In the genomic region with DNA sequence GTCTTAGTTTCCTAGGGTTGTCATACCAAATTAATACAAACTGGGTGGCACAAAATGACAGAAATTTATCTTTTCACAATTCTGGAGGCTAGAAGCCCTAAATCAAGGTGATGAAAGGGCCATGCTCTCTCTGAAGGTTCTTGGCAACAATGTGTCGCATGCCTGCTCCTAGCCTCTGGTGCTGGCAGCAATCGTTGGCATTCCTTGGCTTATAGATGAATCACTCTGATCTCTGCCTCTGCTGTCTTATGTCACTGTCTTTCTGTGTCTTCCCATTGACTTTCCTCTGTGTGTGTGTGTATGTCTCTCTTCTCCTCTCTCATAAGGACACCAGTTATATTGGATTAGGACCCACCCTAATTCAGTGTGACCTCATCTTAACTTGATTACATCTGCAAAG, we compare ENCODE assay signal across 24 cellular contexts. TPM values are rescaled to one million over a fixed set of nuclear protein-coding genes. Genes with fewer than 3 reads are reported as not detected.
DNase-seq lines count a peak whose midpoint lies in the region; ATAC-seq and TF ChIP-seq lines count a peak whose summit lies in the region.
"Had no signal": no experiment of that assay in that cellular context is flagged by ENCODE, and none has a peak within 500 bp of the region (broad histone marks: within the 10 kb centered on the region; RNA-seq: fewer than 3 reads in every experiment).

No MANE protein-coding gene starts in this region.

- no peak overlapping the region for H3K4me3 ChIP-seq in GM23248
- no peak overlapping the region for H3K4me3 ChIP-seq in foreskin fibroblast (ENCODE audit: low read depth in 1 of 2, low read length in 2 of 2)
- H3K4me3 ChIP-seq in Peyer's patch, result no peak overlapping the region
- H3K4me3 ChIP-seq: SK-N-MC had no signal

- WGBS in GM23248 (ENCODE audit: low coverage in 1 of 2, low lambda C conversion rate in 2 of 2, missing lambda C conversion rate in 2 of 2), 2 experiments, result 0 to 2% methylated on average over 2 of the region's 2 CpGs

- H3K4me1 ChIP-seq in GM23248 (ENCODE audit: insufficient read depth), result no peaks in the 10 kb centered on the region
- no peaks in the 10 kb centered on the region for H3K4me1 ChIP-seq in Peyer's patch

- H3K27me3 ChIP-seq in GM23248 (replicated peaks; ENCODE audit: insufficient read depth) (peaks cover 38% of the 10 kb centered on the region), Peyer's patch (no peaks in the 10 kb centered on the region)

- H3F3A ChIP-seq in GM23248 (ENCODE audit: insufficient read depth), result no peaks in the 10 kb centered on the region

- no peaks in the 10 kb centered on the region for H3K9me2 ChIP-seq in GM23248 (ENCODE audit: insufficient read depth)

- TF ChIP-seq CTCF in foreskin fibroblast (IDR thresholded peaks at IDR 0.05; ENCODE audit: low read depth, low read length) (no peak), Peyer's patch (IDR thresholded peaks at IDR 0.05) (no peak)

- in situ Hi-C loops in GM23248 (cut with MboI), result no loop called here

- H3K9me3 ChIP-seq in GM23248 (ENCODE audit: low read depth), result no peaks in the 10 kb centered on the region
- no peaks in the 10 kb centered on the region for H3K9me3 ChIP-seq in Peyer's patch

- ATAC-seq in SK-N-SH treated with all-trans-retinoic acid at 6 μM for 48 hours (peak; percentile 86), GM19395 (IDR thresholded peaks at IDR 0.05; ENCODE audit: unreplicated experiment) (no peak), GM19351 (IDR thresholded peaks at IDR 0.05; ENCODE audit: unreplicated experiment) (no peak)
- ATAC-seq: PC-3 had no signal

- H3K79me2 ChIP-seq in GM23248 (ENCODE audit: insufficient read depth), result no peaks in the 10 kb centered on the region

- no peak overlapping the region for H3K9ac ChIP-seq in GM23248

- no peak overlapping the region for H2AFZ ChIP-seq in GM23248

- H3K27ac ChIP-seq in GM23248, result no peak overlapping the region
- H3K27ac ChIP-seq in Peyer's patch, result no peak overlapping the region
- H3K27ac ChIP-seq: SK-N-MC had no signal

- H3K4me2 ChIP-seq in GM23248 (ENCODE audit: unreplicated experiment), result no peak overlapping the region

- no peaks in the 10 kb centered on the region for H4K20me1 ChIP-seq in GM23248 (ENCODE audit: insufficient read depth)

- TF ChIP-seq POLR2A in Peyer's patch (IDR thresholded peaks at IDR 0.05), result no peak

- peak; percentile 11 for DNase-seq in GM23248
- DNase-seq in foreskin fibroblast, result peak; percentile 4 to 20
- DNase-seq in renal cortical epithelial cell (ENCODE audit: low read depth), result peak; percentile 20
- no peak for DNase-seq in Peyer's patch
- DNase-seq: 8988T; ACHN; Calu3; DMS79 treated with DMSO at 0.1 percent for 48 hours; GF-D8; NCI-H1092 treated with DMSO at 0.1 percent for 48 hours; NCI-H1436; NCI-H187; NCI-H2081 treated with DMSO at 0.1 percent for 48 hours; NCI-H2171; NCI-H226; NCI-H510A treated with DMSO at 0.1 percent for 48 hours; NCI-H748 treated with DMSO at 0.1 percent for 48 hours; NK-92 treated with Interleukin-12 subunit alpha and Interleukin-12 subunit beta, amount 100 ng/mL, for 24 hours; PC-3; Right ventricle myocardium superior had no signal

- H3K36me3 ChIP-seq in GM23248 (ENCODE audit: low read depth), result no peaks in the 10 kb centered on the region
- H3K36me3 ChIP-seq in Peyer's patch, result no peaks in the 10 kb centered on the region

TF ChIP-seq in SK-N-SH treated with all-trans-retinoic acid at 6 μM for 48 hours, 23 proteins besides CTCF, POLR2A, EP300 and RAD21:
- TF ChIP-seq, protein P1, sequence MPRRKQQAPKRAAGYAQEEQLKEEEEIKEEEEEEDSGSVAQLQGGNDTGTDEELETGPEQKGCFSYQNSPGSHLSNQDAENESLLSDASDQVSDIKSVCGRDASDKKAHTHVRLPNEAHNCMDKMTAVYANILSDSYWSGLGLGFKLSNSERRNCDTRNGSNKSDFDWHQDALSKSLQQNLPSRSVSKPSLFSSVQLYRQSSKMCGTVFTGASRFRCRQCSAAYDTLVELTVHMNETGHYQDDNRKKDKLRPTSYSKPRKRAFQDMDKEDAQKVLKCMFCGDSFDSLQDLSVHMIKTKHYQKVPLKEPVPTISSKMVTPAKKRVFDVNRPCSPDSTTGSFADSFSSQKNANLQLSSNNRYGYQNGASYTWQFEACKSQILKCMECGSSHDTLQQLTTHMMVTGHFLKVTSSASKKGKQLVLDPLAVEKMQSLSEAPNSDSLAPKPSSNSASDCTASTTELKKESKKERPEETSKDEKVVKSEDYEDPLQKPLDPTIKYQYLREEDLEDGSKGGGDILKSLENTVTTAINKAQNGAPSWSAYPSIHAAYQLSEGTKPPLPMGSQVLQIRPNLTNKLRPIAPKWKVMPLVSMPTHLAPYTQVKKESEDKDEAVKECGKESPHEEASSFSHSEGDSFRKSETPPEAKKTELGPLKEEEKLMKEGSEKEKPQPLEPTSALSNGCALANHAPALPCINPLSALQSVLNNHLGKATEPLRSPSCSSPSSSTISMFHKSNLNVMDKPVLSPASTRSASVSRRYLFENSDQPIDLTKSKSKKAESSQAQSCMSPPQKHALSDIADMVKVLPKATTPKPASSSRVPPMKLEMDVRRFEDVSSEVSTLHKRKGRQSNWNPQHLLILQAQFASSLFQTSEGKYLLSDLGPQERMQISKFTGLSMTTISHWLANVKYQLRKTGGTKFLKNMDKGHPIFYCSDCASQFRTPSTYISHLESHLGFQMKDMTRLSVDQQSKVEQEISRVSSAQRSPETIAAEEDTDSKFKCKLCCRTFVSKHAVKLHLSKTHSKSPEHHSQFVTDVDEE (CRISPR knock-in tag; IDR thresholded peaks at IDR 0.05), result no peak
- TF ChIP-seq, protein P2, sequence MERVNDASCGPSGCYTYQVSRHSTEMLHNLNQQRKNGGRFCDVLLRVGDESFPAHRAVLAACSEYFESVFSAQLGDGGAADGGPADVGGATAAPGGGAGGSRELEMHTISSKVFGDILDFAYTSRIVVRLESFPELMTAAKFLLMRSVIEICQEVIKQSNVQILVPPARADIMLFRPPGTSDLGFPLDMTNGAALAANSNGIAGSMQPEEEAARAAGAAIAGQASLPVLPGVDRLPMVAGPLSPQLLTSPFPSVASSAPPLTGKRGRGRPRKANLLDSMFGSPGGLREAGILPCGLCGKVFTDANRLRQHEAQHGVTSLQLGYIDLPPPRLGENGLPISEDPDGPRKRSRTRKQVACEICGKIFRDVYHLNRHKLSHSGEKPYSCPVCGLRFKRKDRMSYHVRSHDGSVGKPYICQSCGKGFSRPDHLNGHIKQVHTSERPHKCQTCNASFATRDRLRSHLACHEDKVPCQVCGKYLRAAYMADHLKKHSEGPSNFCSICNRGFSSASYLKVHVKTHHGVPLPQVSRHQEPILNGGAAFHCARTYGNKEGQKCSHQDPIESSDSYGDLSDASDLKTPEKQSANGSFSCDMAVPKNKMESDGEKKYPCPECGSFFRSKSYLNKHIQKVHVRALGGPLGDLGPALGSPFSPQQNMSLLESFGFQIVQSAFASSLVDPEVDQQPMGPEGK (CRISPR knock-in tag; IDR thresholded peaks at IDR 0.05; ENCODE audit: borderline replicate concordance), result no peak
- TF ChIP-seq TOX (CRISPR knock-in tag; IDR thresholded peaks at IDR 0.05; ENCODE audit: borderline replicate concordance), result no peak
- TF ChIP-seq ZNF565 (CRISPR knock-in tag; conservative IDR thresholded peaks at IDR 0.05; ENCODE audit: low read depth), result no peak
- TF ChIP-seq ZFP3 (CRISPR knock-in tag; IDR thresholded peaks at IDR 0.05), result no peak
- TF ChIP-seq ZC3H10 (CRISPR knock-in tag; IDR thresholded peaks at IDR 0.05), result no peak
- no peak for TF ChIP-seq ZNF8 (CRISPR knock-in tag; IDR thresholded peaks at IDR 0.05)
- TF ChIP-seq OSR1 (CRISPR knock-in tag; IDR thresholded peaks at IDR 0.05), result no peak
- no peak for TF ChIP-seq ZNF70 (CRISPR knock-in tag; IDR thresholded peaks at IDR 0.05)
- TF ChIP-seq ESRRG (CRISPR knock-in tag; IDR thresholded peaks at IDR 0.05), result no peak
- no peak for TF ChIP-seq TCF4 (CRISPR knock-in tag; IDR thresholded peaks at IDR 0.05; ENCODE audit: borderline replicate concordance)
- no peak for TF ChIP-seq GLIS3 (CRISPR knock-in tag; IDR thresholded peaks at IDR 0.05)
- TF ChIP-seq, protein P3, sequence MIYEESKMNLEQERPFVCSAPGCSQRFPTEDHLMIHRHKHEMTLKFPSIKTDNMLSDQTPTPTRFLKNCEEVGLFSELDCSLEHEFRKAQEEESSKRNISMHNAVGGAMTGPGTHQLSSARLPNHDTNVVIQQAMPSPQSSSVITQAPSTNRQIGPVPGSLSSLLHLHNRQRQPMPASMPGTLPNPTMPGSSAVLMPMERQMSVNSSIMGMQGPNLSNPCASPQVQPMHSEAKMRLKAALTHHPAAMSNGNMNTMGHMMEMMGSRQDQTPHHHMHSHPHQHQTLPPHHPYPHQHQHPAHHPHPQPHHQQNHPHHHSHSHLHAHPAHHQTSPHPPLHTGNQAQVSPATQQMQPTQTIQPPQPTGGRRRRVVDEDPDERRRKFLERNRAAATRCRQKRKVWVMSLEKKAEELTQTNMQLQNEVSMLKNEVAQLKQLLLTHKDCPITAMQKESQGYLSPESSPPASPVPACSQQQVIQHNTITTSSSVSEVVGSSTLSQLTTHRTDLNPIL (CRISPR knock-in tag; IDR thresholded peaks at IDR 0.05; ENCODE audit: low read depth), result no peak
- TF ChIP-seq RARB (CRISPR knock-in tag; IDR thresholded peaks at IDR 0.05), result no peak
- TF ChIP-seq ARNTL (CRISPR knock-in tag; IDR thresholded peaks at IDR 0.05; ENCODE audit: borderline replicate concordance, low read depth), result no peak
- no peak for TF ChIP-seq ZFP30 (CRISPR knock-in tag; IDR thresholded peaks at IDR 0.05)
- TF ChIP-seq, protein P4, sequence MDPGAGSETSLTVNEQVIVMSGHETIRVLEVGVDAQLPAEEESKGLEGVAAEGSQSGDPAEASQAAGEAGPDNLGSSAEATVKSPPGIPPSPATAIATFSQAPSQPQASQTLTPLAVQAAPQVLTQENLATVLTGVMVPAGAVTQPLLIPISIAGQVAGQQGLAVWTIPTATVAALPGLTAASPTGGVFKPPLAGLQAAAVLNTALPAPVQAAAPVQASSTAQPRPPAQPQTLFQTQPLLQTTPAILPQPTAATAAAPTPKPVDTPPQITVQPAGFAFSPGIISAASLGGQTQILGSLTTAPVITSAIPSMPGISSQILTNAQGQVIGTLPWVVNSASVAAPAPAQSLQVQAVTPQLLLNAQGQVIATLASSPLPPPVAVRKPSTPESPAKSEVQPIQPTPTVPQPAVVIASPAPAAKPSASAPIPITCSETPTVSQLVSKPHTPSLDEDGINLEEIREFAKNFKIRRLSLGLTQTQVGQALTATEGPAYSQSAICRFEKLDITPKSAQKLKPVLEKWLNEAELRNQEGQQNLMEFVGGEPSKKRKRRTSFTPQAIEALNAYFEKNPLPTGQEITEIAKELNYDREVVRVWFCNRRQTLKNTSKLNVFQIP (CRISPR knock-in tag; IDR thresholded peaks at IDR 0.05; ENCODE audit: borderline replicate concordance, low read depth), result no peak
TF ChIP-seq in SK-N-SH treated with all-trans-retinoic acid at 6 μM for 48 hours: peak in this region for 0.

RNA-seq across cellular contexts. Expression of a gene that starts 15.9 kb away (rescaled TPM):
- 4.4 and 5.2 TPM in 2 replicates for total RNA-seq in GM23248 (2014; rRNA removed; shearing (Covaris generic))
- polyA plus RNA-seq in GM23248 (2016; fragmentation: Nextera tagmentation; extraction: Ambion mirVana), result 1.6 and 2.3 TPM in 2 replicates
- total RNA-seq in renal cortical epithelial cell (4.2 and 12.0 TPM in 2 replicates), Peyer's patch (10 to 100 TPM in 1 of 4 donors, 1 to 10 TPM in 3; 1.6 to 14.9 (median 2.3) TPM)

Comparison
In these comparisons a context has a peak if more than half of its experiments do, and no peak if none do; other contexts are left out.
1. DNase-seq: peak in GM23248 (single experiment), foreskin fibroblast (2 of 2) and renal cortical epithelial cell (single experiment); none in Peyer's patch (0 of 3).